ENCODE assay signal across 12 cellular contexts in genomic region chr5:106680330-106680729, GRCh38.
DNase-seq lines count a peak whose midpoint lies in the region; ATAC-seq and TF ChIP-seq lines count a peak whose summit lies in the region.
"Had no signal": no experiment of that assay in that cellular context is flagged by ENCODE, and none has a peak within 500 bp of the region (broad histone marks: within the 10 kb centered on the region; RNA-seq: fewer than 3 reads in every experiment).

No MANE protein-coding gene starts in this region.

- no peaks in the 10 kb centered on the region for H3K36me3 ChIP-seq in OCI-LY3 (replicated peaks; ENCODE audit: low read depth, low read length)
- no peaks in the 10 kb centered on the region for H3K36me3 ChIP-seq in mesendoderm (ENCODE audit: control insufficient read depth, insufficient read depth, low read length)
- H3K36me3 ChIP-seq in OCI-LY7 (ENCODE audit: insufficient read depth, low read length), result no peaks in the 10 kb centered on the region

- H2BK5ac ChIP-seq in mesendoderm (ENCODE audit: low read length), result no peak overlapping the region

- no peak overlapping the region for H2AFZ ChIP-seq in OCI-LY3 (ENCODE audit: low read depth, low read length)
- no peak overlapping the region for H2AFZ ChIP-seq in OCI-LY7 (ENCODE audit: low read length)

- no peaks in the 10 kb centered on the region for H3K9me2 ChIP-seq in OCI-LY7 (ENCODE audit: insufficient read depth, low read length)

- H4K8ac ChIP-seq in mesendoderm (ENCODE audit: low read depth, low read length), result no peak overlapping the region

- no peaks in the 10 kb centered on the region for H3K79me1 ChIP-seq in mesendoderm (ENCODE audit: low read length)

- peaks cover 0 to 5% (median 4%) of the 10 kb centered on the region in 7 donors for H3K9me3 Mint-ChIP-seq in CD14-positive monocyte

- CTCF ChIA-PET in OCI-LY7 (lab: Charles Lee; ENCODE audit: unreplicated experiment), result no interaction called here

- peak; percentile 14 for DNase-seq in myocyte (ENCODE audit: low read depth)
- no peak for DNase-seq in CD14-positive monocyte (ENCODE audit: low spot score)
- DNase-seq in mesendoderm, result no peak
- DNase-seq in OCI-LY7 (ENCODE audit: low spot score), result no peak
- DNase-seq: CD4-positive, alpha-beta memory T cell; MV-4-11; stimulated activated CD4-positive, alpha-beta T cell treated with anti-CD3 and anti-CD28 coated beads, Interleukin-2, amount 100 ng/mL, for 48 hours had no signal

- no peak overlapping the region for H3K4me3 Mint-ChIP-seq in CD14-positive monocyte
- H3K4me3 Mint-ChIP-seq: activated naive CD4-positive, alpha-beta T cell treated with anti-CD3 and anti-CD28 coated beads, Interleukin-2, amount 50 U/mL, for 24 hours; CD4-positive, alpha-beta memory T cell had no signal

- no CpG with 5 or more reads among the region's 1 CpG for WGBS in mesendoderm (ENCODE audit: extremely low coverage, insufficient coverage, low lambda C conversion rate)

- H3K79me2 ChIP-seq in OCI-LY3 (ENCODE audit: low read length) (no peaks in the 10 kb centered on the region), mesendoderm (ENCODE audit: control insufficient read depth, insufficient read depth, low read length) (no peaks in the 10 kb centered on the region), OCI-LY7 (ENCODE audit: insufficient read depth, low read depth, low read length) (no peaks in the 10 kb centered on the region)

- no peaks in the 10 kb centered on the region for H3K4me1 Mint-ChIP-seq in CD14-positive monocyte
- H3K4me1 Mint-ChIP-seq: activated naive CD4-positive, alpha-beta T cell treated with anti-CD3 and anti-CD28 coated beads, Interleukin-2, amount 50 U/mL, for 24 hours had no signal

- H3K27me3 ChIP-seq in OCI-LY3 (ENCODE audit: low read depth, low read length), result no peaks in the 10 kb centered on the region
- H3K27me3 ChIP-seq in mesendoderm (ENCODE audit: insufficient read depth, low read length, poor library complexity), result no peaks in the 10 kb centered on the region

- ATAC-seq in GM18858 (IDR thresholded peaks at IDR 0.05; ENCODE audit: unreplicated experiment), result peak; percentile 80
- peak; percentile 71 for ATAC-seq in HG02759 (IDR thresholded peaks at IDR 0.05; ENCODE audit: unreplicated experiment)
- ATAC-seq in HG02840 (IDR thresholded peaks at IDR 0.05; ENCODE audit: low FRiP score, unreplicated experiment), result no peak

- H2BK120ac ChIP-seq in mesendoderm (ENCODE audit: low read depth, low read length), result no peak overlapping the region

- H2BK15ac ChIP-seq in mesendoderm (replicated peaks; ENCODE audit: low read depth), result no peak overlapping the region

- no peak overlapping the region for H3K23ac ChIP-seq in mesendoderm (ENCODE audit: low read length)

- no peak overlapping the region for H2AK5ac ChIP-seq in mesendoderm (ENCODE audit: low read length)

- TF ChIP-seq CTCF in OCI-LY3 (IDR thresholded peaks at IDR 0.05; ENCODE audit: low read depth, low read length) (no peak), CD14-positive monocyte (IDR thresholded peaks at IDR 0.05) (no peak), OCI-LY7 (conservative IDR thresholded peaks at IDR 0.05; ENCODE audit: low read length) (no peak)

- peaks cover 10% of the 10 kb centered on the region for H3K4me1 ChIP-seq in OCI-LY3 (ENCODE audit: low read length)
- no peaks in the 10 kb centered on the region for H3K4me1 ChIP-seq in mesendoderm (ENCODE audit: control insufficient read depth, low read depth, low read length)
- H3K4me1 ChIP-seq in OCI-LY7 (ENCODE audit: insufficient read depth, low read length, poor library complexity, severe bottlenecking), result no peaks in the 10 kb centered on the region

- H3K27ac Mint-ChIP-seq in CD14-positive monocyte, result no peak overlapping the region
- H3K27ac Mint-ChIP-seq: activated naive CD4-positive, alpha-beta T cell treated with anti-CD3 and anti-CD28 coated beads, Interleukin-2, amount 50 U/mL, for 24 hours; CD4-positive, alpha-beta memory T cell had no signal

- H4K20me1 ChIP-seq in OCI-LY3 (ENCODE audit: insufficient read depth, low read length), result no peaks in the 10 kb centered on the region
- H4K20me1 ChIP-seq in OCI-LY7 (ENCODE audit: insufficient read depth, low read length), result no peaks in the 10 kb centered on the region

- no peaks in the 10 kb centered on the region for H3K36me3 Mint-ChIP-seq in CD14-positive monocyte
- H3K36me3 Mint-ChIP-seq: activated naive CD4-positive, alpha-beta T cell treated with anti-CD3 and anti-CD28 coated beads, Interleukin-2, amount 50 U/mL, for 24 hours; CD4-positive, alpha-beta memory T cell had no signal

- H3K9ac ChIP-seq in OCI-LY3 (ENCODE audit: low read length) (no peak overlapping the region), mesendoderm (ENCODE audit: low read length) (no peak overlapping the region)

- no peaks in the 10 kb centered on the region for H3K27me3 Mint-ChIP-seq in CD14-positive monocyte (ENCODE audit: low read depth in 3 of 3)
- H3K27me3 Mint-ChIP-seq: activated naive CD4-positive, alpha-beta T cell treated with anti-CD3 and anti-CD28 coated beads, Interleukin-2, amount 50 U/mL, for 24 hours; CD4-positive, alpha-beta memory T cell had no signal

- POLR2A ChIA-PET in OCI-LY7 (lab: Charles Lee), result interaction anchor here (0.7 to 0.8 kb wide), 2 partner anchors 13 to 448 kb away, joined by 4 read pairs; no protein-coding TSS in a partner anchor

- H4K5ac ChIP-seq in mesendoderm (ENCODE audit: low read length), result no peak overlapping the region

- intact Hi-C loops in CD14-positive monocyte (cut with micrococcal nuclease) (no loop called here), OCI-LY7 (cut with micrococcal nuclease; ENCODE audit: unreplicated experiment) (no loop called here)

- H3K9me3 ChIP-seq in OCI-LY3 (ENCODE audit: insufficient read depth, low read length), result no peaks in the 10 kb centered on the region
- H3K9me3 ChIP-seq in OCI-LY7 (ENCODE audit: low read length), result no peaks in the 10 kb centered on the region

- H3K27ac ChIP-seq in OCI-LY3 (ENCODE audit: low read length) (no peak overlapping the region), mesendoderm (ENCODE audit: low read depth, low read length) (no peak overlapping the region), OCI-LY7 (ENCODE audit: low read depth, low read length, poor library complexity, severe bottlenecking) (no peak overlapping the region)

- H3K4me3 ChIP-seq in OCI-LY3 (ENCODE audit: low read length) (peak overlapping the region; percentile 34), mesendoderm (ENCODE audit: low read length) (no peak overlapping the region), OCI-LY7 (ENCODE audit: low read depth, low read length, poor library complexity, severe bottlenecking) (no peak overlapping the region)

- H3K56ac ChIP-seq in mesendoderm (ENCODE audit: low read length), result no peak overlapping the region

- BruUV-seq in OCI-LY7 (replicated peaks; lab: Mats Ljungman, UMichigan), result no TSS peak

- no peak overlapping the region for H3K4ac ChIP-seq in mesendoderm (ENCODE audit: low read depth, low read length)

- H3K18ac ChIP-seq in mesendoderm (ENCODE audit: low read length), result no peak overlapping the region

- H3K4me2 ChIP-seq in OCI-LY3 (ENCODE audit: low read length), result peak overlapping the region; percentile 39
- H3K4me2 ChIP-seq in mesendoderm (ENCODE audit: low read length), result no peak overlapping the region
- no peak overlapping the region for H3K4me2 ChIP-seq in OCI-LY7 (ENCODE audit: low read length)
